ENCODE assay signal across 8 cellular contexts in the genomic region with DNA sequence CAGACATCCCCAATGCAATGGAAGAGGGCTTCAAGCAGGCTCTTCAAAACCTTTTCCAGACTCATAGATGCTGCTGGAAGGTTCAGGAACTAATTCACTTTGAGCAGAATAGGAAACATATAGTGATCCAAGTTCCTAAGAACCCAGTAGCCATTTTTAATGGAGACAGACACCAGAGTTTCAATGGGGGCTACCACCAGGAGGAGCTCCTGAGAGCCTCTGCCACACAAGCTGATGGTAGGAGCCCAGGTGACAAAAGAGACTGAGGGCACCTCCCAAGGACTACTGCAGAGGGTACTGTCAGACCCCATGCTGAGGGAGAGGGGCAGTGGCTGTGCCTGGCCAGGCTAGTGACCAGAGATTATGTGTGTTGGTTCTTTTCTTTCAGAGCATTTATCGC. TPM values are rescaled to one million over a fixed set of nuclear protein-coding genes. Genes with fewer than 3 reads are reported as not detected.
DNase-seq lines count a peak whose midpoint lies in the region; ATAC-seq, FAIRE-seq and TF ChIP-seq lines count a peak whose summit lies in the region.

No MANE protein-coding gene starts in this region.

- peak; percentile 52 for ATAC-seq in activated naive CD8-positive, alpha-beta T cell treated with anti-CD3 and anti-CD28 coated beads, Interleukin-2, amount 10 ng/mL, durations not matched to agents 7 days and 5 days (ENCODE audit: low read depth)
- ATAC-seq in left lung, result no peak
- ATAC-seq in upper lobe of left lung (ENCODE audit: low FRiP score in 2 of 2), result no peak
- ATAC-seq in HG03457 (IDR thresholded peaks at IDR 0.05; ENCODE audit: unreplicated experiment), result no peak

- POLR2A ChIA-PET in activated naive CD8-positive, alpha-beta T cell treated with anti-CD3 and anti-CD28 coated beads, Interleukin-2, amount 10 ng/mL, durations not matched to agents 7 days and 5 days (lab: Charles Lee), result interaction anchor here (0.6 kb wide), 1 partner anchor 474 kb away, joined by 3 read pairs; no protein-coding TSS in a partner anchor

- no peak for TF ChIP-seq POLR2A in upper lobe of left lung (IDR thresholded peaks at IDR 0.05)

- H3K36me3 ChIP-seq in small intestine (ENCODE audit: control insufficient read depth in 2 of 2, insufficient read depth in 2 of 2, low read length in 2 of 2), result no peaks in the 10 kb centered on the region
- no peaks in the 10 kb centered on the region for H3K36me3 ChIP-seq in left lung
- no peaks in the 10 kb centered on the region for H3K36me3 ChIP-seq in upper lobe of left lung

- WGBS in small intestine, 3 donors, result 14 to 61% (median 25%) methylated on average over 1 of the region's 1 CpG
- WGBS in upper lobe of left lung, 2 donors, result 67 to 100% methylated on average over 1 of the region's 1 CpG

- H3K27ac ChIP-seq in small intestine (ENCODE audit: low read depth in 1 of 2, low read length in 1 of 2) (no peak overlapping the region), left lung (no peak overlapping the region), upper lobe of left lung (no peak overlapping the region)

- H3K4me1 Mint-ChIP-seq in activated naive CD8-positive, alpha-beta T cell treated with anti-CD3 and anti-CD28 coated beads, Interleukin-2, amount 10 ng/mL, durations not matched to agents 7 days and 5 days, result peaks cover 26% of the 10 kb centered on the region
- H3K4me1 Mint-ChIP-seq in osteocyte (ENCODE audit: unreplicated experiment), result no peaks in the 10 kb centered on the region

- H3K27me3 Mint-ChIP-seq in activated naive CD8-positive, alpha-beta T cell treated with anti-CD3 and anti-CD28 coated beads, Interleukin-2, amount 10 ng/mL, durations not matched to agents 7 days and 5 days, result no peaks in the 10 kb centered on the region
- peaks cover 22% of the 10 kb centered on the region for H3K27me3 Mint-ChIP-seq in osteocyte (ENCODE audit: unreplicated experiment)

- DNase-seq in GM10266 (ENCODE audit: extremely low spot score) (peak; percentile 17), NCI-H748 treated with DMSO at 0.1 percent for 48 hours (lab: John Stamatoyannopoulos, UW) (peak; percentile 3), small intestine (peak; percentile 20), left lung (no peak), upper lobe of left lung (no peak), osteocyte (ENCODE audit: extremely low spot score, unreplicated experiment) (no peak)
- no peak for DNase-seq in activated naive CD8-positive, alpha-beta T cell treated with anti-CD3 and anti-CD28 coated beads, Interleukin-2, amount 10 ng/mL, durations not matched to agents 7 days and 5 days

- no peak for TF ChIP-seq EP300 in upper lobe of left lung (IDR thresholded peaks at IDR 0.05)

- H3K4me3 ChIP-seq in small intestine (ENCODE audit: low read depth in 1 of 2, low read length in 2 of 2) (no peak overlapping the region), left lung (no peak overlapping the region), upper lobe of left lung (no peak overlapping the region)

- intact Hi-C loops in left lung (cut with DNase I), result no loop called here

- H3K4me1 ChIP-seq in small intestine (ENCODE audit: control insufficient read depth in 2 of 2, insufficient read depth in 1 of 2, low read depth in 1 of 2, low read length in 1 of 2), result no peaks in the 10 kb centered on the region
- no peaks in the 10 kb centered on the region for H3K4me1 ChIP-seq in left lung
- no peaks in the 10 kb centered on the region for H3K4me1 ChIP-seq in upper lobe of left lung

- H3K27ac Mint-ChIP-seq in activated naive CD8-positive, alpha-beta T cell treated with anti-CD3 and anti-CD28 coated beads, Interleukin-2, amount 10 ng/mL, durations not matched to agents 7 days and 5 days, result no peak overlapping the region
- H3K27ac Mint-ChIP-seq in osteocyte (ENCODE audit: unreplicated experiment), result no peak overlapping the region

- H3K27me3 ChIP-seq in small intestine (ENCODE audit: control insufficient read depth in 2 of 2, insufficient read depth in 2 of 2, low read length in 2 of 2) (no peaks in the 10 kb centered on the region), left lung (no peaks in the 10 kb centered on the region), upper lobe of left lung (no peaks in the 10 kb centered on the region)

- H3K9me3 ChIP-seq in small intestine (ENCODE audit: control insufficient read depth, low read depth) (no peaks in the 10 kb centered on the region), left lung (no peaks in the 10 kb centered on the region), upper lobe of left lung (no peaks in the 10 kb centered on the region)

- peaks cover 4% of the 10 kb centered on the region for H3K36me3 Mint-ChIP-seq in activated naive CD8-positive, alpha-beta T cell treated with anti-CD3 and anti-CD28 coated beads, Interleukin-2, amount 10 ng/mL, durations not matched to agents 7 days and 5 days
- H3K36me3 Mint-ChIP-seq in osteocyte (ENCODE audit: unreplicated experiment), result no peaks in the 10 kb centered on the region

- FAIRE-seq in small intestine (lab: Jason Lieb, UNC), result no peak

- TF ChIP-seq CTCF in GM10266 (IDR thresholded peaks at IDR 0.05; ENCODE audit: control insufficient read depth, insufficient read depth, low read depth, missing control alignments) (peak; percentile 41), left lung (IDR thresholded peaks at IDR 0.05) (no peak), upper lobe of left lung (IDR thresholded peaks at IDR 0.05) (no peak), osteocyte (IDR thresholded peaks at IDR 0.05) (no peak)

- H3K9me3 Mint-ChIP-seq in activated naive CD8-positive, alpha-beta T cell treated with anti-CD3 and anti-CD28 coated beads, Interleukin-2, amount 10 ng/mL, durations not matched to agents 7 days and 5 days, result peaks cover 2% of the 10 kb centered on the region
- H3K9me3 Mint-ChIP-seq in osteocyte (ENCODE audit: unreplicated experiment), result no peaks in the 10 kb centered on the region

- no peak overlapping the region for H3K4me3 Mint-ChIP-seq in activated naive CD8-positive, alpha-beta T cell treated with anti-CD3 and anti-CD28 coated beads, Interleukin-2, amount 10 ng/mL, durations not matched to agents 7 days and 5 days
- H3K4me3 Mint-ChIP-seq in osteocyte (ENCODE audit: unreplicated experiment), result no peak overlapping the region

RNA-seq across cellular contexts. Expression of a gene that starts 45.9 kb away (rescaled TPM):
- total RNA-seq in activated naive CD8-positive, alpha-beta T cell treated with anti-CD3 and anti-CD28 coated beads, Interleukin-2, amount 10 ng/mL, durations not matched to agents 7 days and 5 days, result under 1 TPM; 0.57 to 0.91 TPM
- polyA plus RNA-seq in small intestine, result not detected
- total RNA-seq in left lung (under 1 TPM in 1 of 2 donors, not detected in 1; 0.60 TPM), upper lobe of left lung (under 1 TPM in 2 of 6 donors, not detected in 4; 0.54 to 0.57 TPM), osteocyte (not detected in 2 replicates)

Comparison
In these comparisons a context has a peak if more than half of its experiments do, and no peak if none do; other contexts are left out.
1. DNase-seq: peak in GM10266 (single experiment), NCI-H748 treated with DMSO at 0.1 percent for 48 hours (single experiment) and small intestine (single experiment); none in activated naive CD8-positive, alpha-beta T cell treated with anti-CD3 and anti-CD28 coated beads, Interleukin-2, amount 10 ng/mL, durations not matched to agents 7 days and 5 days (single experiment), left lung (0 of 2), upper lobe of left lung (0 of 2) and osteocyte (single experiment).